Comparison of ENCODE assay signal across 1 cellular context in the genomic region with DNA sequence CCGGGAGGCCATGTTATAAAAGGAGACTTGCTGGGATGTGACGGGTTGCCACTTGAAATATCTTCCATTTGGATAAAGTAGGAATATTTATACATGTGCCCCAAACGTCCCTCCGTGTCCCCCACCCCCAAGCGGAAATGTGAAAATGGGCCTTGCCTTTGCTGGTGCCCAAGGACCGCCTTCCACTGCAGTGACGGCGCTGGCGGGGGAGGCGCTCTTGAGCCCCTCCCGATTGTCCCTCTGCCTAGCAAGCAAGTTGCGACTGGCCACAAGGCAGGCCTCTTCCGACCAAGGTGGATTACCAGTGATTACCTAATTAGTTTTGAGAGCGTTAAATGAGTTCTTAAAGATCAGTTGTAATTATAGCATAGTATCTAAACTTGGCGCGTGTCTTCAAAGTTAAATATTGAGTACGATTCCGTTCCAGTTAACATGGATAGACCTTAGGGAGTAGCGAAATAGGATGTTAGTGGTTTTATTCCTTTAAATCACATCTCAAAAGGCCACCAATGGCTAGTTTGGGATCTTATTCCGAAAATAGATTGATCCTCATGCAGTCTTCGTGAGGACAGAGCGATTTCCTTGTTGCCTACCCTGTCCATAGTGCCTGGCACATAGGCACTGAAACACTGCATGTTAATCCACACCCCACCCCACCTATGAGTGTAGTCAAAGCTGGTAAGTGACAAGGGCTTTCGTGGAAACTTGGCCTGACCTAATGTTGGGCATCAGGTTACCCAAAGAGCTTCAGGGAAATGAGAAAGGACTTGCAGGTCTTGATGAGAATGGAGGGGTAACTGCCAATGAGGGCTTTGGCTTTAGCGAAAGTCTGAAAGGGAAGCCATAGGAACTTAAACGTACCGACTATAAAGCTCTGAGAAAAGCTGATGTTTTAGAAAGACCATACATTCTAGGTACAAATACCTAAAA.
TF ChIP-seq lines count a peak whose summit lies in the region.

No MANE protein-coding gene starts in this region.

TF ChIP-seq in H1, 55 proteins besides CTCF, POLR2A, EP300 and RAD21:
- TF ChIP-seq KDM4A (IDR thresholded peaks at IDR 0.05; ENCODE audit: low read depth, low read length, severe bottlenecking) (no peak), TAF1 (IDR thresholded peaks at IDR 0.05; ENCODE audit: low read depth, low read length) (peak; percentile 81), SIRT6 (IDR thresholded peaks at IDR 0.05; ENCODE audit: low read length) (peak; percentile 7), POLR2AphosphoS5 (IDR thresholded peaks at IDR 0.05; ENCODE audit: low read depth, low read length) (peak; percentile 54; the same call in 1 of the 2 replicates), BACH1 (IDR thresholded peaks at IDR 0.05; ENCODE audit: low read length) (no peak), HDAC6 (IDR thresholded peaks at IDR 0.05; ENCODE audit: low read depth, low read length) (no peak), TBP (IDR thresholded peaks at IDR 0.05; ENCODE audit: low read depth, low read length) (peak; percentile 85), E2F6 (IDR thresholded peaks at IDR 0.05) (no peak), CREB1 (IDR thresholded peaks at IDR 0.05) (peak; percentile 70), RNF2 (IDR thresholded peaks at IDR 0.05; ENCODE audit: borderline replicate concordance, low read depth, low read length, missing control alignments, poor library complexity, severe bottlenecking) (no peak), ASH2L (IDR thresholded peaks at IDR 0.05; ENCODE audit: low read length) (no peak), RFX5 (IDR thresholded peaks at IDR 0.05; ENCODE audit: borderline replicate concordance, low read depth, low read length) (no peak), SP4 (IDR thresholded peaks at IDR 0.05; ENCODE audit: low read length) (no peak; the same call in 1 of the 2 replicates), RXRA (IDR thresholded peaks at IDR 0.05; ENCODE audit: insufficient read depth, low read depth, low read length) (no peak), YY1 (IDR thresholded peaks at IDR 0.05; ENCODE audit: low read depth, low read length) (no peak), SP1 (IDR thresholded peaks at IDR 0.05; ENCODE audit: low read depth, low read length) (peak; percentile 33; the same call in 1 of the 2 replicates), HDAC2 (IDR thresholded peaks at IDR 0.05; ENCODE audit: borderline replicate concordance in 1 of 2, low read depth in 2 of 2, low read length in 2 of 2) (no peak), ZNF274 (IDR thresholded peaks at IDR 0.05; ENCODE audit: borderline replicate concordance, extremely low read depth, low read length) (no peak), POU5F1 (IDR thresholded peaks at IDR 0.05; ENCODE audit: low read depth, low read length) (no peak), CEBPB (IDR thresholded peaks at IDR 0.05; ENCODE audit: low read depth, low read length) (no peak), USF2 (IDR thresholded peaks at IDR 0.05; ENCODE audit: low read length) (no peak), TAF7 (optimal IDR thresholded peaks at IDR 0.05; ENCODE audit: borderline replicate concordance, low read depth, low read length) (peak; percentile 65)
- TF ChIP-seq, protein P1, sequence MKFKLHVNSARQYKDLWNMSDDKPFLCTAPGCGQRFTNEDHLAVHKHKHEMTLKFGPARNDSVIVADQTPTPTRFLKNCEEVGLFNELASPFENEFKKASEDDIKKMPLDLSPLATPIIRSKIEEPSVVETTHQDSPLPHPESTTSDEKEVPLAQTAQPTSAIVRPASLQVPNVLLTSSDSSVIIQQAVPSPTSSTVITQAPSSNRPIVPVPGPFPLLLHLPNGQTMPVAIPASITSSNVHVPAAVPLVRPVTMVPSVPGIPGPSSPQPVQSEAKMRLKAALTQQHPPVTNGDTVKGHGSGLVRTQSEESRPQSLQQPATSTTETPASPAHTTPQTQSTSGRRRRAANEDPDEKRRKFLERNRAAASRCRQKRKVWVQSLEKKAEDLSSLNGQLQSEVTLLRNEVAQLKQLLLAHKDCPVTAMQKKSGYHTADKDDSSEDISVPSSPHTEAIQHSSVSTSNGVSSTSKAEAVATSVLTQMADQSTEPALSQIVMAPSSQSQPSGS (IDR thresholded peaks at IDR 0.05; ENCODE audit: low read length), result peak; percentile 64; the same call in 1 of the 2 replicates
- TF ChIP-seq, protein P2, sequence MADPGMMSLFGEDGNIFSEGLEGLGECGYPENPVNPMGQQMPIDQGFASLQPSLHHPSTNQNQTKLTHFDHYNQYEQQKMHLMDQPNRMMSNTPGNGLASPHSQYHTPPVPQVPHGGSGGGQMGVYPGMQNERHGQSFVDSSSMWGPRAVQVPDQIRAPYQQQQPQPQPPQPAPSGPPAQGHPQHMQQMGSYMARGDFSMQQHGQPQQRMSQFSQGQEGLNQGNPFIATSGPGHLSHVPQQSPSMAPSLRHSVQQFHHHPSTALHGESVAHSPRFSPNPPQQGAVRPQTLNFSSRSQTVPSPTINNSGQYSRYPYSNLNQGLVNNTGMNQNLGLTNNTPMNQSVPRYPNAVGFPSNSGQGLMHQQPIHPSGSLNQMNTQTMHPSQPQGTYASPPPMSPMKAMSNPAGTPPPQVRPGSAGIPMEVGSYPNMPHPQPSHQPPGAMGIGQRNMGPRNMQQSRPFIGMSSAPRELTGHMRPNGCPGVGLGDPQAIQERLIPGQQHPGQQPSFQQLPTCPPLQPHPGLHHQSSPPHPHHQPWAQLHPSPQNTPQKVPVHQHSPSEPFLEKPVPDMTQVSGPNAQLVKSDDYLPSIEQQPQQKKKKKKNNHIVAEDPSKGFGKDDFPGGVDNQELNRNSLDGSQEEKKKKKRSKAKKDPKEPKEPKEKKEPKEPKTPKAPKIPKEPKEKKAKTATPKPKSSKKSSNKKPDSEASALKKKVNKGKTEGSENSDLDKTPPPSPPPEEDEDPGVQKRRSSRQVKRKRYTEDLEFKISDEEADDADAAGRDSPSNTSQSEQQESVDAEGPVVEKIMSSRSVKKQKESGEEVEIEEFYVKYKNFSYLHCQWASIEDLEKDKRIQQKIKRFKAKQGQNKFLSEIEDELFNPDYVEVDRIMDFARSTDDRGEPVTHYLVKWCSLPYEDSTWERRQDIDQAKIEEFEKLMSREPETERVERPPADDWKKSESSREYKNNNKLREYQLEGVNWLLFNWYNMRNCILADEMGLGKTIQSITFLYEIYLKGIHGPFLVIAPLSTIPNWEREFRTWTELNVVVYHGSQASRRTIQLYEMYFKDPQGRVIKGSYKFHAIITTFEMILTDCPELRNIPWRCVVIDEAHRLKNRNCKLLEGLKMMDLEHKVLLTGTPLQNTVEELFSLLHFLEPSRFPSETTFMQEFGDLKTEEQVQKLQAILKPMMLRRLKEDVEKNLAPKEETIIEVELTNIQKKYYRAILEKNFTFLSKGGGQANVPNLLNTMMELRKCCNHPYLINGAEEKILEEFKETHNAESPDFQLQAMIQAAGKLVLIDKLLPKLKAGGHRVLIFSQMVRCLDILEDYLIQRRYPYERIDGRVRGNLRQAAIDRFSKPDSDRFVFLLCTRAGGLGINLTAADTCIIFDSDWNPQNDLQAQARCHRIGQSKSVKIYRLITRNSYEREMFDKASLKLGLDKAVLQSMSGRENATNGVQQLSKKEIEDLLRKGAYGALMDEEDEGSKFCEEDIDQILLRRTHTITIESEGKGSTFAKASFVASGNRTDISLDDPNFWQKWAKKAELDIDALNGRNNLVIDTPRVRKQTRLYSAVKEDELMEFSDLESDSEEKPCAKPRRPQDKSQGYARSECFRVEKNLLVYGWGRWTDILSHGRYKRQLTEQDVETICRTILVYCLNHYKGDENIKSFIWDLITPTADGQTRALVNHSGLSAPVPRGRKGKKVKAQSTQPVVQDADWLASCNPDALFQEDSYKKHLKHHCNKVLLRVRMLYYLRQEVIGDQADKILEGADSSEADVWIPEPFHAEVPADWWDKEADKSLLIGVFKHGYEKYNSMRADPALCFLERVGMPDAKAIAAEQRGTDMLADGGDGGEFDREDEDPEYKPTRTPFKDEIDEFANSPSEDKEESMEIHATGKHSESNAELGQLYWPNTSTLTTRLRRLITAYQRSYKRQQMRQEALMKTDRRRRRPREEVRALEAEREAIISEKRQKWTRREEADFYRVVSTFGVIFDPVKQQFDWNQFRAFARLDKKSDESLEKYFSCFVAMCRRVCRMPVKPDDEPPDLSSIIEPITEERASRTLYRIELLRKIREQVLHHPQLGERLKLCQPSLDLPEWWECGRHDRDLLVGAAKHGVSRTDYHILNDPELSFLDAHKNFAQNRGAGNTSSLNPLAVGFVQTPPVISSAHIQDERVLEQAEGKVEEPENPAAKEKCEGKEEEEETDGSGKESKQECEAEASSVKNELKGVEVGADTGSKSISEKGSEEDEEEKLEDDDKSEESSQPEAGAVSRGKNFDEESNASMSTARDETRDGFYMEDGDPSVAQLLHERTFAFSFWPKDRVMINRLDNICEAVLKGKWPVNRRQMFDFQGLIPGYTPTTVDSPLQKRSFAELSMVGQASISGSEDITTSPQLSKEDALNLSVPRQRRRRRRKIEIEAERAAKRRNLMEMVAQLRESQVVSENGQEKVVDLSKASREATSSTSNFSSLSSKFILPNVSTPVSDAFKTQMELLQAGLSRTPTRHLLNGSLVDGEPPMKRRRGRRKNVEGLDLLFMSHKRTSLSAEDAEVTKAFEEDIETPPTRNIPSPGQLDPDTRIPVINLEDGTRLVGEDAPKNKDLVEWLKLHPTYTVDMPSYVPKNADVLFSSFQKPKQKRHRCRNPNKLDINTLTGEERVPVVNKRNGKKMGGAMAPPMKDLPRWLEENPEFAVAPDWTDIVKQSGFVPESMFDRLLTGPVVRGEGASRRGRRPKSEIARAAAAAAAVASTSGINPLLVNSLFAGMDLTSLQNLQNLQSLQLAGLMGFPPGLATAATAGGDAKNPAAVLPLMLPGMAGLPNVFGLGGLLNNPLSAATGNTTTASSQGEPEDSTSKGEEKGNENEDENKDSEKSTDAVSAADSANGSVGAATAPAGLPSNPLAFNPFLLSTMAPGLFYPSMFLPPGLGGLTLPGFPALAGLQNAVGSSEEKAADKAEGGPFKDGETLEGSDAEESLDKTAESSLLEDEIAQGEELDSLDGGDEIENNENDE (IDR thresholded peaks at IDR 0.05; ENCODE audit: insufficient replicate concordance, low read length), result peak; percentile 53
